Comparison of ENCODE assay signal across 1 cellular context in the genomic region with DNA sequence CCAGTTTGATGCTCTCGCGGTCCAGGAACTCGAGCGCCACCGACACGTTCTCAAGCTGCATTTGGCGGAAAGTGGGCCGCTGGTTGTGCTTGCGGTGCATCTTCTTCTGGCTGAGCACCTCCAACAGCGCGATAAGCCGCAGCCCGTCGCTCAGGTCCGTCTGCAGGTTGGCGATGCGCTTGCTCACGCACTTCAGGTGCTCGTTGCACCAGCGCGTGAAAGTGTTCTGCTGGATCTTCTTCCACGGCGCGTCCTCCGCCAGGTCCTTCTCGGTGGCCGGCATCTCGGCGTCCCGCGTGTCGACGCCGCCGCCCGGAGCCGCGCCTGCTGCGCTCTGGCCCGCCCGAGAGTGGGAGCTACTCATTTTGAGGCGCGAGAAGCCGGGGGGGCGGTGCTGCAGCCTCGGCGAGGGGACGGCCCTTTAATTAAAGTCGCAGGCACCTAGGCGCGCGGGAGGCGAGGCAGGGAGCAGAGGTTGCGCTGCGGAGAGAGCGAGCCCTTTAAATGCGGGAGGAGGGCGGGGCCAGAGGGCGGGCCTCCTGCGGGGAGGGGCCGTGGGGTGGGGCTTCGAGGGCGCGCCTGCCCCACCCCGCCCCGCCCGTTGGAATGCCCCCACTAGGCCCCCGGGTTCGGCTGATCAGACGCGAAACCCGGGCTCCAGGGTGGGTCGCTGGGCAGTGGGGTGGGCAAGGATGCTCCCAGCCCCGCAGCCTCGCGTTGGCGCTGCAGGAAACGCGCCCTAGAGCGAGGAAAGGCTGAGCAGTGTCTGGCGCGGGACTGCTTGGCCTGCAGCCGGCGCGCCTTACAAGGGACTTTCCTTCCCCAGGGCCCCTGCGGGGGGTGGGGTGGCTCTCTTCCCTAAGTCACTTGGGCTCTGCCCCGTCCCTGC.
TF ChIP-seq lines count a peak whose summit lies in the region.

No MANE protein-coding gene starts in this region.

TF ChIP-seq in HepG2, 621 proteins besides CTCF, POLR2A, EP300 and RAD21 (continues in another document):
- TF ChIP-seq ESRRA (CRISPR knock-in tag; IDR thresholded peaks at IDR 0.05; ENCODE audit: low read depth) (0 out of 2 replicates have a peak, but pooled peaks have one; percentile 18), ZMAT3 (CRISPR knock-in tag; conservative IDR thresholded peaks at IDR 0.05) (peak; percentile 73), HES4 (CRISPR knock-in tag; IDR thresholded peaks at IDR 0.05; ENCODE audit: borderline replicate concordance) (0 out of 2 replicates have a peak, but pooled peaks have one; percentile 18), ZNF781 (CRISPR knock-in tag; IDR thresholded peaks at IDR 0.05; ENCODE audit: borderline replicate concordance, not compliant biosample characterization) (peak; percentile 44), ZNF790 (CRISPR knock-in tag; IDR thresholded peaks at IDR 0.05; ENCODE audit: borderline replicate concordance) (0 out of 2 replicates have a peak, but pooled peaks have one; percentile 38), GATA4 (IDR thresholded peaks at IDR 0.05; ENCODE audit: borderline replicate concordance, low read depth) (peak; percentile 57; the same call in 1 of the 2 replicates), NFE2L1 (CRISPR knock-in tag; IDR thresholded peaks at IDR 0.05; ENCODE audit: borderline replicate concordance) (no peak), MAZ (IDR thresholded peaks at IDR 0.05; ENCODE audit: borderline replicate concordance, low read depth, low read length) (peak; percentile 76; the same call in 1 of the 2 replicates), MAZ (CRISPR knock-in tag; IDR thresholded peaks at IDR 0.05; ENCODE audit: low read depth) (peak; percentile 78), GATAD1 (CRISPR knock-in tag; IDR thresholded peaks at IDR 0.05) (peak; percentile 30; the same call in 1 of the 2 replicates), SNAPC2 (CRISPR knock-in tag; IDR thresholded peaks at IDR 0.05) (0 out of 2 replicates have a peak, but pooled peaks have one; percentile 24), DNMT1 (CRISPR knock-in tag; IDR thresholded peaks at IDR 0.05) (0 out of 2 replicates have a peak, but pooled peaks have one; percentile 36), ZFP91 (CRISPR knock-in tag; IDR thresholded peaks at IDR 0.05; ENCODE audit: borderline replicate concordance) (peak; percentile 100), KDM2A (CRISPR knock-in tag; IDR thresholded peaks at IDR 0.05; ENCODE audit: borderline replicate concordance, low read depth) (peak; percentile 82), ZSCAN21 (CRISPR knock-in tag; IDR thresholded peaks at IDR 0.05; ENCODE audit: borderline replicate concordance) (peak; percentile 80; the same call in 1 of the 2 replicates), TAF15 (IDR thresholded peaks at IDR 0.05; ENCODE audit: low read depth, low read length, poor library complexity, severe bottlenecking) (peak; percentile 63), EEA1 (CRISPR knock-in tag; IDR thresholded peaks at IDR 0.05; ENCODE audit: borderline replicate concordance) (peak; percentile 29; the same call in 1 of the 2 replicates), ZNF589 (CRISPR knock-in tag; conservative IDR thresholded peaks at IDR 0.05) (0 out of 2 replicates have a peak, but pooled peaks have one; percentile 55), CAMTA2 (CRISPR knock-in tag; IDR thresholded peaks at IDR 0.05; ENCODE audit: borderline replicate concordance) (no peak), ZNF160 (CRISPR knock-in tag; IDR thresholded peaks at IDR 0.05) (peak; percentile 30; the same call in 1 of the 2 replicates), HDAC2 (CRISPR knock-in tag; IDR thresholded peaks at IDR 0.05) (peak; percentile 36; the same call in 1 of the 2 replicates), ELF3 (CRISPR knock-in tag; IDR thresholded peaks at IDR 0.05) (peak; percentile 31; the same call in 1 of the 2 replicates), KLF12 (CRISPR knock-in tag; IDR thresholded peaks at IDR 0.05; ENCODE audit: borderline replicate concordance) (no peak), ZMYM4 (CRISPR knock-in tag; IDR thresholded peaks at IDR 0.05) (no peak), DMAP1 (CRISPR knock-in tag; IDR thresholded peaks at IDR 0.05) (peak; percentile 51; the same call in 1 of the 2 replicates), HNRNPLL (IDR thresholded peaks at IDR 0.05; ENCODE audit: low read depth, low read length, poor library complexity, severe bottlenecking) (peak; percentile 59), ZNF337 (CRISPR knock-in tag; IDR thresholded peaks at IDR 0.05; ENCODE audit: borderline replicate concordance, low read depth) (peak; percentile 59; the same call in 1 of the 2 replicates), ZZZ3 (CRISPR knock-in tag; IDR thresholded peaks at IDR 0.05; ENCODE audit: borderline replicate concordance) (no peak), MYPOP (CRISPR knock-in tag; IDR thresholded peaks at IDR 0.05) (peak; percentile 70; the same call in 1 of the 2 replicates), MED1 (CRISPR knock-in tag; IDR thresholded peaks at IDR 0.05) (peak; percentile 52; the same call in 1 of the 2 replicates), NKX3-1 (CRISPR knock-in tag; IDR thresholded peaks at IDR 0.05) (no peak), LCORL (IDR thresholded peaks at IDR 0.05) (no peak), LCORL (CRISPR knock-in tag; IDR thresholded peaks at IDR 0.05) (peak; percentile 55), ZNF563 (CRISPR knock-in tag; IDR thresholded peaks at IDR 0.05) (0 out of 2 replicates have a peak, but pooled peaks have one; percentile 26), ATF4 (CRISPR knock-in tag; IDR thresholded peaks at IDR 0.05) (peak in 1 of 2 experiments; percentile 49; a peak in 1 of 4 replicates), MED8 (CRISPR knock-in tag; IDR thresholded peaks at IDR 0.05; ENCODE audit: insufficient replicate concordance) (peak; percentile 59), SP4 (CRISPR knock-in tag; IDR thresholded peaks at IDR 0.05) (peak; percentile 93), RARA (CRISPR knock-in tag; IDR thresholded peaks at IDR 0.05) (peak; percentile 14; the same call in 1 of the 2 replicates), TMF1 (CRISPR knock-in tag; IDR thresholded peaks at IDR 0.05; ENCODE audit: low read depth) (peak; percentile 29; the same call in 1 of the 2 replicates), AHR (CRISPR knock-in tag; IDR thresholded peaks at IDR 0.05) (no peak), PTBP1 (IDR thresholded peaks at IDR 0.05; ENCODE audit: low read depth, low read length, poor library complexity, severe bottlenecking) (no peak)
- TF ChIP-seq, protein P1, sequence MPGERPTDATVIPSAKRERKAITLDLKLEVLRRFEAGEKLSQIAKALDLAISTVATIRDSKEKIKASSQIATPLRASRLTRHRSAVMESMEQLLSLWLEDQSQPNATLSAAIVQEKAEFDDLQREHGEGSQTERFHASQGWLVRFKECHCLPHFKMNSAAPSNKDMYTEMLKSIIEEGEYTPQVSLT (CRISPR knock-in tag; IDR thresholded peaks at IDR 0.05; ENCODE audit: borderline replicate concordance, low read depth): no peak
- TF ChIP-seq, protein P2, sequence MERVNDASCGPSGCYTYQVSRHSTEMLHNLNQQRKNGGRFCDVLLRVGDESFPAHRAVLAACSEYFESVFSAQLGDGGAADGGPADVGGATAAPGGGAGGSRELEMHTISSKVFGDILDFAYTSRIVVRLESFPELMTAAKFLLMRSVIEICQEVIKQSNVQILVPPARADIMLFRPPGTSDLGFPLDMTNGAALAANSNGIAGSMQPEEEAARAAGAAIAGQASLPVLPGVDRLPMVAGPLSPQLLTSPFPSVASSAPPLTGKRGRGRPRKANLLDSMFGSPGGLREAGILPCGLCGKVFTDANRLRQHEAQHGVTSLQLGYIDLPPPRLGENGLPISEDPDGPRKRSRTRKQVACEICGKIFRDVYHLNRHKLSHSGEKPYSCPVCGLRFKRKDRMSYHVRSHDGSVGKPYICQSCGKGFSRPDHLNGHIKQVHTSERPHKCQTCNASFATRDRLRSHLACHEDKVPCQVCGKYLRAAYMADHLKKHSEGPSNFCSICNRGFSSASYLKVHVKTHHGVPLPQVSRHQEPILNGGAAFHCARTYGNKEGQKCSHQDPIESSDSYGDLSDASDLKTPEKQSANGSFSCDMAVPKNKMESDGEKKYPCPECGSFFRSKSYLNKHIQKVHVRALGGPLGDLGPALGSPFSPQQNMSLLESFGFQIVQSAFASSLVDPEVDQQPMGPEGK (CRISPR knock-in tag; IDR thresholded peaks at IDR 0.05): peak; percentile 80
- TF ChIP-seq, protein P3, sequence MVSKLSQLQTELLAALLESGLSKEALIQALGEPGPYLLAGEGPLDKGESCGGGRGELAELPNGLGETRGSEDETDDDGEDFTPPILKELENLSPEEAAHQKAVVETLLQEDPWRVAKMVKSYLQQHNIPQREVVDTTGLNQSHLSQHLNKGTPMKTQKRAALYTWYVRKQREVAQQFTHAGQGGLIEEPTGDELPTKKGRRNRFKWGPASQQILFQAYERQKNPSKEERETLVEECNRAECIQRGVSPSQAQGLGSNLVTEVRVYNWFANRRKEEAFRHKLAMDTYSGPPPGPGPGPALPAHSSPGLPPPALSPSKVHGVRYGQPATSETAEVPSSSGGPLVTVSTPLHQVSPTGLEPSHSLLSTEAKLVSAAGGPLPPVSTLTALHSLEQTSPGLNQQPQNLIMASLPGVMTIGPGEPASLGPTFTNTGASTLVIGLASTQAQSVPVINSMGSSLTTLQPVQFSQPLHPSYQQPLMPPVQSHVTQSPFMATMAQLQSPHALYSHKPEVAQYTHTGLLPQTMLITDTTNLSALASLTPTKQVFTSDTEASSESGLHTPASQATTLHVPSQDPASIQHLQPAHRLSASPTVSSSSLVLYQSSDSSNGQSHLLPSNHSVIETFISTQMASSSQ (IDR thresholded peaks at IDR 0.05; ENCODE audit: low read depth): no peak
- TF ChIP-seq, protein P3 (CRISPR knock-in tag; IDR thresholded peaks at IDR 0.05; ENCODE audit: borderline replicate concordance): peak; percentile 38; the same call in 1 of the 2 replicates
- TF ChIP-seq, protein P4, sequence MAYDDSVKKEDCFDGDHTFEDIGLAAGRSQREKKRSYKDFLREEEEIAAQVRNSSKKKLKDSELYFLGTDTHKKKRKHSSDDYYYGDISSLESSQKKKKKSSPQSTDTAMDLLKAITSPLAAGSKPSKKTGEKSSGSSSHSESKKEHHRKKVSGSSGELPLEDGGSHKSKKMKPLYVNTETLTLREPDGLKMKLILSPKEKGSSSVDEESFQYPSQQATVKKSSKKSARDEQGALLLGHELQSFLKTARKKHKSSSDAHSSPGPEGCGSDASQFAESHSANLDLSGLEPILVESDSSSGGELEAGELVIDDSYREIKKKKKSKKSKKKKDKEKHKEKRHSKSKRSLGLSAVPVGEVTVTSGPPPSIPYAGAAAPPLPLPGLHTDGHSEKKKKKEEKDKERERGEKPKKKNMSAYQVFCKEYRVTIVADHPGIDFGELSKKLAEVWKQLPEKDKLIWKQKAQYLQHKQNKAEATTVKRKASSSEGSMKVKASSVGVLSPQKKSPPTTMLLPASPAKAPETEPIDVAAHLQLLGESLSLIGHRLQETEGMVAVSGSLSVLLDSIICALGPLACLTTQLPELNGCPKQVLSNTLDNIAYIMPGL (CRISPR knock-in tag; IDR thresholded peaks at IDR 0.05; ENCODE audit: borderline replicate concordance in 1 of 2, low read depth in 1 of 2): 0 out of 4 replicates have a peak, but pooled peaks have one; percentile 21 to 57
- TF ChIP-seq, protein P5, sequence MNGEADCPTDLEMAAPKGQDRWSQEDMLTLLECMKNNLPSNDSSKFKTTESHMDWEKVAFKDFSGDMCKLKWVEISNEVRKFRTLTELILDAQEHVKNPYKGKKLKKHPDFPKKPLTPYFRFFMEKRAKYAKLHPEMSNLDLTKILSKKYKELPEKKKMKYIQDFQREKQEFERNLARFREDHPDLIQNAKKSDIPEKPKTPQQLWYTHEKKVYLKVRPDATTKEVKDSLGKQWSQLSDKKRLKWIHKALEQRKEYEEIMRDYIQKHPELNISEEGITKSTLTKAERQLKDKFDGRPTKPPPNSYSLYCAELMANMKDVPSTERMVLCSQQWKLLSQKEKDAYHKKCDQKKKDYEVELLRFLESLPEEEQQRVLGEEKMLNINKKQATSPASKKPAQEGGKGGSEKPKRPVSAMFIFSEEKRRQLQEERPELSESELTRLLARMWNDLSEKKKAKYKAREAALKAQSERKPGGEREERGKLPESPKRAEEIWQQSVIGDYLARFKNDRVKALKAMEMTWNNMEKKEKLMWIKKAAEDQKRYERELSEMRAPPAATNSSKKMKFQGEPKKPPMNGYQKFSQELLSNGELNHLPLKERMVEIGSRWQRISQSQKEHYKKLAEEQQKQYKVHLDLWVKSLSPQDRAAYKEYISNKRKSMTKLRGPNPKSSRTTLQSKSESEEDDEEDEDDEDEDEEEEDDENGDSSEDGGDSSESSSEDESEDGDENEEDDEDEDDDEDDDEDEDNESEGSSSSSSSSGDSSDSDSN (CRISPR knock-in tag; IDR thresholded peaks at IDR 0.05): peak; percentile 55
